In the genomic region with DNA sequence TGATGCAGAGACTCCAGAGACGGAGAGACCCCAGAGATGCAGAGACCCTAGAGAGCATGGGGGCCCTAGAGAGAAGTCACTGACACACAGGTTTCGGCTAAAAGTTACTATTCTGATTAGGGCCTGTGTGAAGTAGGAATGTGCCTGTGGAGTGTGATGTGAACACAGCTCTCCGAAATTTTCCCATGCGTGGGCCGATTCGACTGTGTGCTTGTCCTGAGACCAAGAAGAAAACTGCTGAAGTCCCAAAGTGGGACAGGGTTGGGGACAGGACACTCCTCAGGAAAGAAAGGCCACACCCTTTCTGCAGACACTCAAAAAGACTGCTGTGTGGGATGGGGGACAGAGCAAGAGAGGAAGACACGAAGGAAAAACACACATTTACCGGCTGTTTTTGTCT, we compare ENCODE assay signal across 19 cellular contexts.
A peak's percentile ranks its signal among the peaks of the same experiment; 100 is the strongest.
DNase-seq lines count a peak whose midpoint lies in the region; ATAC-seq and FAIRE-seq lines count a peak whose summit lies in the region.
"Had no signal": no experiment of that assay in that cellular context is flagged by ENCODE, and none has a peak within 500 bp of the region (broad histone marks: within the 10 kb centered on the region; RNA-seq: fewer than 3 reads in every experiment).

No MANE protein-coding gene starts in this region.

- H2BK12ac ChIP-seq in neuronal stem cell (ENCODE audit: low read length) = no peak overlapping the region

- no peak overlapping the region for H4K8ac ChIP-seq in neuronal stem cell (ENCODE audit: low read depth, low read length)

- no peak overlapping the region for H3K4me2 ChIP-seq in neuronal stem cell (ENCODE audit: insufficient read depth, low read length, poor library complexity, severe bottlenecking)
- H3K4me2 ChIP-seq: BLaER1, GM23338 had no signal

- H3K23ac ChIP-seq in neuronal stem cell (ENCODE audit: low read depth, low read length, poor library complexity) = no peak overlapping the region

- no peak overlapping the region for H3K4me3 ChIP-seq in neuronal stem cell (ENCODE audit: low read length in 2 of 2)
- H3K4me3 ChIP-seq: BLaER1, GM23338 had no signal

- H3K36me3 ChIP-seq in neuronal stem cell (replicated peaks in 1 of 2; ENCODE audit: control insufficient read depth in 2 of 2, insufficient read depth in 2 of 2, low read length in 2 of 2) = no peaks in the 10 kb centered on the region
- H3K36me3 ChIP-seq: BLaER1 had no signal

- H3K4me1 ChIP-seq in neuronal stem cell (ENCODE audit: control insufficient read depth in 2 of 2, insufficient read depth in 1 of 2, low read depth in 1 of 2, low read length in 2 of 2) = peaks cover 0 to 17% of the 10 kb centered on the region in 2 donors

- H3K14ac ChIP-seq in neuronal stem cell (ENCODE audit: low read length) = no peak overlapping the region

- DNase-seq in cardiac septum (ENCODE audit: low spot score) (peak; percentile 12), Right ventricle myocardium superior (no peak), neuronal stem cell (ENCODE audit: low spot score) (no peak), sciatic nerve (ENCODE audit: low spot score) (peak; percentile 14), HTR-8/SVneo (ENCODE audit: insufficient read length, low spot score) (no peak), 8988T (no peak)
- DNase-seq: CD4-positive, alpha-beta memory T cell; DMS153; DMS79; GDM1; HCEC 1CT had no signal

- ATAC-seq in Right ventricle myocardium superior (ENCODE audit: poor library complexity) = no peak
- no peak for ATAC-seq in sciatic nerve
- ATAC-seq in GM18861 (IDR thresholded peaks at IDR 0.05; ENCODE audit: unreplicated experiment) = no peak
- ATAC-seq: GM23338, HepG2 had no signal

- H3K9me3 ChIP-seq in neuronal stem cell (replicated peaks in 1 of 2; ENCODE audit: control insufficient read depth in 2 of 2, insufficient read depth in 1 of 2, low read depth in 1 of 2, low read length in 2 of 2) = peaks cover 0 to 2% of the 10 kb centered on the region in 2 donors

- no peaks in the 10 kb centered on the region for H3K79me1 ChIP-seq in neuronal stem cell (ENCODE audit: low read depth, low read length)

- H2BK15ac ChIP-seq in neuronal stem cell (ENCODE audit: low read length) = peak overlapping the region; percentile 30

- no CpG with 5 or more reads among the region's 8 CpGs for WGBS in neuronal stem cell (ENCODE audit: extremely low coverage in 2 of 2, insufficient read length in 2 of 2, insufficient replicate concordance in 1 of 2), 2 donors

- FAIRE-seq in HTR-8/SVneo (lab: Jason Lieb, UNC) = no peak
- FAIRE-seq: GM12892, GM18507, H54, HepG2 had no signal

- H3K9ac ChIP-seq in neuronal stem cell (ENCODE audit: low read depth, low read length, poor library complexity) = no peak overlapping the region
- H3K9ac ChIP-seq: BLaER1 had no signal

- no peak overlapping the region for H4K91ac ChIP-seq in neuronal stem cell (ENCODE audit: low read depth, low read length, poor library complexity)

- H3K4ac ChIP-seq in neuronal stem cell (ENCODE audit: low read length) = no peak overlapping the region

- no peak overlapping the region for H3K18ac ChIP-seq in neuronal stem cell (ENCODE audit: low read length)

- H3K27ac ChIP-seq in neuronal stem cell (replicated peaks; ENCODE audit: low read length) = no peak overlapping the region
- H3K27ac ChIP-seq: 22Rv1, BLaER1 had no signal

- no peak overlapping the region for H2AFZ ChIP-seq in neuronal stem cell (ENCODE audit: low read length)
- H2AFZ ChIP-seq: GM23338 had no signal

- no peak overlapping the region for H2AK5ac ChIP-seq in neuronal stem cell (ENCODE audit: low read depth, low read length)

- no peak overlapping the region for H2BK5ac ChIP-seq in neuronal stem cell (ENCODE audit: low read length)

- intact Hi-C loops in cardiac septum (cut with DNase I) = no loop called here
- intact Hi-C loops in Right ventricle myocardium superior (cut with DNase I) = no loop called here
- intact Hi-C loops in sciatic nerve (cut with DNase I) = no loop called here

- H3K27me3 ChIP-seq in neuronal stem cell (ENCODE audit: control insufficient read depth in 3 of 3, insufficient read depth in 3 of 3, low read depth in 1 of 3, low read length in 3 of 3) = no peaks in the 10 kb centered on the region
- H3K27me3 ChIP-seq: BLaER1 had no signal

- no peak overlapping the region for H2BK120ac ChIP-seq in neuronal stem cell (ENCODE audit: low read depth, low read length)

Comparison
In these comparisons a context has a peak if more than half of its experiments do, and no peak if none do; other contexts are left out.
1. DNase-seq: peak in cardiac septum (single experiment) and sciatic nerve (single experiment); none in Right ventricle myocardium superior (single experiment), neuronal stem cell (single experiment), HTR-8/SVneo (single experiment) and 8988T (single experiment).